ENCODE assay signal across 19 cellular contexts in genomic region chr14:93028724-93029076, GRCh38.
"Had no signal": no experiment of that assay in that cellular context is flagged by ENCODE, and none has a peak within 500 bp of the region (broad histone marks: within the 10 kb centered on the region; RNA-seq: fewer than 3 reads in every experiment).

No MANE protein-coding gene starts in this region.

- H3K4me3 Mint-ChIP-seq: activated CD4-positive, alpha-beta T cell treated with anti-CD3 and anti-CD28 coated beads, Interleukin-2, amount 10 ng/mL, durations not matched to agents 7 days and 5 days; activated naive CD4-positive, alpha-beta T cell treated with anti-CD3 and anti-CD28 coated beads, Interleukin-2, amount 10 ng/mL, durations not matched to agents 7 days and 5 days; activated T-helper 17 cell treated with anti-CD3 and anti-CD28 coated beads, Interleukin-2, amount 50 U/mL, for 72 hours; brain; central memory CD8-positive, alpha-beta T cell; endodermal cell; immature natural killer cell; neural crest cell; type B pancreatic cell; WTC11 had no signal

- H2AFZ ChIP-seq: parathyroid adenoma had no signal

- H3K27me3 Mint-ChIP-seq: activated CD4-positive, alpha-beta T cell treated with anti-CD3 and anti-CD28 coated beads, Interleukin-2, amount 10 ng/mL, durations not matched to agents 7 days and 5 days; activated naive CD4-positive, alpha-beta T cell treated with anti-CD3 and anti-CD28 coated beads, Interleukin-2, amount 10 ng/mL, durations not matched to agents 7 days and 5 days; activated T-helper 17 cell treated with anti-CD3 and anti-CD28 coated beads, Interleukin-2, amount 50 U/mL, for 72 hours; central memory CD8-positive, alpha-beta T cell; type B pancreatic cell had no signal

- ATAC-seq: activated T-helper 17 cell treated with anti-CD3 and anti-CD28 coated beads, Interleukin-2, amount 50 U/mL, for 72 hours; left lung; WTC11 had no signal

- H3K27ac Mint-ChIP-seq: activated CD4-positive, alpha-beta T cell treated with anti-CD3 and anti-CD28 coated beads, Interleukin-2, amount 10 ng/mL, durations not matched to agents 7 days and 5 days; activated naive CD4-positive, alpha-beta T cell treated with anti-CD3 and anti-CD28 coated beads, Interleukin-2, amount 10 ng/mL, durations not matched to agents 7 days and 5 days; activated T-helper 17 cell treated with anti-CD3 and anti-CD28 coated beads, Interleukin-2, amount 50 U/mL, for 72 hours; endodermal cell; type B pancreatic cell had no signal

- H3K27ac ChIP-seq: adrenal gland, left lung, parathyroid adenoma had no signal

- H3K36me3 ChIP-seq: adrenal gland, left lung had no signal

- H3K9me3 Mint-ChIP-seq: activated CD4-positive, alpha-beta T cell treated with anti-CD3 and anti-CD28 coated beads, Interleukin-2, amount 10 ng/mL, durations not matched to agents 7 days and 5 days; activated naive CD4-positive, alpha-beta T cell treated with anti-CD3 and anti-CD28 coated beads, Interleukin-2, amount 10 ng/mL, durations not matched to agents 7 days and 5 days; activated T-helper 17 cell treated with anti-CD3 and anti-CD28 coated beads, Interleukin-2, amount 50 U/mL, for 72 hours; brain; central memory CD8-positive, alpha-beta T cell; endodermal cell; immature natural killer cell; neural crest cell; type B pancreatic cell; WTC11 had no signal

- DNase-seq: activated CD4-positive, alpha-beta T cell treated with anti-CD3 and anti-CD28 coated beads, Interleukin-2, amount 10 ng/mL, durations not matched to agents 7 days and 5 days; activated CD8-positive, alpha-beta memory T cell treated with anti-CD3 and anti-CD28 coated beads for 24 hours; activated naive CD4-positive, alpha-beta T cell treated with anti-CD3 and anti-CD28 coated beads, Interleukin-2, amount 10 ng/mL, durations not matched to agents 7 days and 5 days; adrenal gland; dermis blood vessel endothelial cell; endodermal cell; glutamatergic neuron; immature natural killer cell; left lung; retina; SK-N-SH; stimulated activated CD4-positive, alpha-beta T cell treated with anti-CD3 and anti-CD28 coated beads, Interleukin-15, amount 100 ng/mL, for 24 hours had no signal

- H3K4me3 ChIP-seq: adrenal gland, left lung had no signal

- H3K9me3 ChIP-seq: adrenal gland, left lung, SK-N-SH had no signal

- H3K36me3 Mint-ChIP-seq: activated naive CD4-positive, alpha-beta T cell treated with anti-CD3 and anti-CD28 coated beads, Interleukin-2, amount 10 ng/mL, durations not matched to agents 7 days and 5 days; brain; immature natural killer cell; type B pancreatic cell; WTC11 had no signal

- H3K4me2 ChIP-seq: SK-N-SH had no signal

- H3K27me3 ChIP-seq: adrenal gland, left lung had no signal
